In genomic region chr4:184534511-184535391, GRCh38 we compare ENCODE assay signal across 8 cellular contexts.
DNase-seq lines count a peak whose midpoint lies in the region; ATAC-seq and TF ChIP-seq lines count a peak whose summit lies in the region.

No MANE protein-coding gene starts in this region.

- H3K36me3 ChIP-seq in left ventricle myocardium inferior, result no peaks in the 10 kb centered on the region
- H3K36me3 ChIP-seq in SU-DHL-6 (ENCODE audit: low read length), result no peaks in the 10 kb centered on the region

- DNase-seq in left ventricle myocardium inferior (no peak), Right ventricle myocardium superior (no peak), foreskin melanocyte (peak; percentile 94), superior temporal gyrus (ENCODE audit: extremely low spot score) (peak; percentile 41), islet precursor cell (no peak), cerebellar nuclear complex (lab: John Stamatoyannopoulos, UW) (no peak)

- intact Hi-C loops in left ventricle myocardium inferior (cut with micrococcal nuclease) (loop anchor here (5.0 kb wide), 2 partner anchors 57 to 267 kb away; no protein-coding TSS in a partner anchor), Right ventricle myocardium superior (cut with DNase I) (loop anchor here (5.0 to 10.0 kb wide), 3 partner anchors 57 to 252 kb away; no protein-coding TSS in a partner anchor)

- H4K20me1 ChIP-seq in SU-DHL-6 (ENCODE audit: low read depth, low read length), result no peaks in the 10 kb centered on the region

- peak overlapping the region; percentile 35 for H3K9ac ChIP-seq in SU-DHL-6 (ENCODE audit: low read length)

- H3K27ac ChIP-seq in left ventricle myocardium inferior (replicated peaks) (peak overlapping the region; percentile 95), SU-DHL-6 (ENCODE audit: low read depth, low read length) (peak overlapping the region; percentile 86)

- H3K79me2 ChIP-seq in SU-DHL-6 (ENCODE audit: insufficient read depth, low read length), result peaks cover 5% of the 10 kb centered on the region

- no peaks in the 10 kb centered on the region for H3K27me3 ChIP-seq in left ventricle myocardium inferior (ENCODE audit: low read depth)
- H3K27me3 ChIP-seq in SU-DHL-6 (ENCODE audit: low read length), result no peaks in the 10 kb centered on the region

- no peaks in the 10 kb centered on the region for H3K9me2 ChIP-seq in SU-DHL-6 (replicated peaks; ENCODE audit: insufficient read depth, low read length)

- TF ChIP-seq CTCF in left ventricle myocardium inferior (IDR thresholded peaks at IDR 0.05; ENCODE audit: borderline replicate concordance) (no peak), SU-DHL-6 (IDR thresholded peaks at IDR 0.05; ENCODE audit: insufficient read depth, low read length, poor library complexity, severe bottlenecking) (no peak)

- peaks cover 46% of the 10 kb centered on the region for H3F3A ChIP-seq in SU-DHL-6 (ENCODE audit: insufficient read depth)

- ATAC-seq in Right ventricle myocardium superior (ENCODE audit: poor library complexity), result no peak
- peak; percentile 52 for ATAC-seq in HG03097 (IDR thresholded peaks at IDR 0.05; ENCODE audit: low FRiP score, unreplicated experiment)

- peak overlapping the region; percentile 98 for H3K4me2 ChIP-seq in SU-DHL-6 (ENCODE audit: low read depth, low read length, poor library complexity, severe bottlenecking)

- H3K4me3 ChIP-seq in left ventricle myocardium inferior (no peak overlapping the region), SU-DHL-6 (ENCODE audit: insufficient read depth, low read length, poor library complexity, severe bottlenecking) (peak overlapping the region; percentile 43)

- peaks cover 45% of the 10 kb centered on the region for H3K4me1 ChIP-seq in left ventricle myocardium inferior

- H2AFZ ChIP-seq in SU-DHL-6 (ENCODE audit: low read depth, low read length, severe bottlenecking), result no peak overlapping the region

- H3K9me3 ChIP-seq in left ventricle myocardium inferior (replicated peaks), result no peaks in the 10 kb centered on the region
- no peaks in the 10 kb centered on the region for H3K9me3 ChIP-seq in SU-DHL-6 (ENCODE audit: insufficient read depth, low read length)

Comparison
In these comparisons a context has a peak if more than half of its experiments do, and no peak if none do; other contexts are left out.
1. DNase-seq: peak in foreskin melanocyte (single experiment) and superior temporal gyrus (single experiment); none in left ventricle myocardium inferior (single experiment), Right ventricle myocardium superior (single experiment), islet precursor cell (single experiment) and cerebellar nuclear complex (0 of 2).